ENCODE assay signal across 17 cellular contexts in the genomic region with DNA sequence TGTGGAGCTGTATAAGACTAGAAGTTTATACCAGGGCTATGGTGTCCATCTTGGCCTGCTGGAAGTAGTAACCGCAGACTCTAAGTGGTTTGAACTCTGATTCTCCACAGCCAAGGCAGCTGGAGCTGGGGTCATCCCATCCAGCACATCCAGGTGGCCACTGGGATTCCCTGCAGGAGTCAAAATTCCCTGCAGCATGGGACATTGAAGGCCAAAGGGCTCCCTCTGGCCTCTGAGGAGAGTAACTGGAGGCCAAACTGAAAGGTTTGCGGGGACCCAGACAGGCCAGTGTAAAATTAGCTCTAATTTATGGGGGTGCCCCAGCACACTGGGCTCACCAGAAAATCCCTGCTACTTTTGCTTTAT. TPM values are rescaled to one million over a fixed set of nuclear protein-coding genes. Genes with fewer than 3 reads are reported as not detected.
DNase-seq lines count a peak whose midpoint lies in the region; TF ChIP-seq lines count a peak whose summit lies in the region.
"Had no signal": no experiment of that assay in that cellular context is flagged by ENCODE, and none has a peak within 500 bp of the region (broad histone marks: within the 10 kb centered on the region; RNA-seq: fewer than 3 reads in every experiment).

No MANE protein-coding gene starts in this region.

- H3T11ph ChIP-seq in H9 (ENCODE audit: low read length), result no peak overlapping the region

- H3K23me2 ChIP-seq in H9 (ENCODE audit: insufficient read length, low read depth, low read length, poor library complexity, severe bottlenecking), result no peaks in the 10 kb centered on the region

- H2BK12ac ChIP-seq in H9 (ENCODE audit: insufficient read length, low read depth, low read length), result no peak overlapping the region

- no peak overlapping the region for H3K9ac ChIP-seq in H9 (ENCODE audit: extremely low read depth, insufficient read length, low read length)
- H3K9ac ChIP-seq: BLaER1, KMS-11 had no signal

- H3K27ac Mint-ChIP-seq in H9, result no peak overlapping the region
- H3K27ac Mint-ChIP-seq: CD8-positive, alpha-beta T cell had no signal

- no CpG with 5 or more reads among the region's 2 CpGs for WGBS in H9 (ENCODE audit: extremely low coverage, insufficient read length, low lambda C conversion rate)

- peak; percentile 22; the same call in 1 of the 2 replicates for TF ChIP-seq CTCF in AG10803 (conservative IDR thresholded peaks at IDR 0.05; ENCODE audit: low read length)
- TF ChIP-seq CTCF in H9 (conservative IDR thresholded peaks at IDR 0.05), result no peak
- TF ChIP-seq CTCF in WERI-Rb-1 (IDR thresholded peaks at IDR 0.05; ENCODE audit: low read depth, low read length), result 0 out of 2 replicates have a peak, but pooled peaks have one; percentile 9

- H3K4me1 Mint-ChIP-seq in H9, result 0 out of 4 replicates have a peak, but pooled peaks cover 0 to 2% of the 10 kb centered on the region in 2 experiments

- H2BK20ac ChIP-seq in H9 (ENCODE audit: low read depth, low read length, poor library complexity, severe bottlenecking), result no peak overlapping the region

- no peak overlapping the region for H2AK5ac ChIP-seq in H9 (ENCODE audit: insufficient read length, low read length)

- no peak overlapping the region for H3K4ac ChIP-seq in H9 (ENCODE audit: low read depth, low read length)

- H3K4me3 ChIP-seq in AG10803 (ENCODE audit: low read length), result no peak overlapping the region
- H3K4me3 ChIP-seq in WERI-Rb-1 (ENCODE audit: low read depth, low read length), result no peak overlapping the region
- H3K4me3 ChIP-seq: A549, BLaER1, MG63 had no signal

- no peak overlapping the region for H3K23ac ChIP-seq in H9 (ENCODE audit: insufficient read length, low read depth, low read length)

- H3K27ac ChIP-seq in H9 (ENCODE audit: insufficient read length, low read depth, low read length), result no peak overlapping the region
- no peak overlapping the region for H3K27ac ChIP-seq in WERI-Rb-1
- H3K27ac ChIP-seq: A549, BLaER1, KMS-11 had no signal

- no peak overlapping the region for H2AFZ ChIP-seq in H9 (ENCODE audit: low read length)

- H3K27me3 Mint-ChIP-seq in H9 (ENCODE audit: low read depth), result peaks cover 3% of the 10 kb centered on the region

- no peak overlapping the region for H3K56ac ChIP-seq in H9 (ENCODE audit: insufficient read length, low read depth, low read length)

- no peaks in the 10 kb centered on the region for H4K20me1 ChIP-seq in H9 (ENCODE audit: control insufficient read depth, insufficient read depth, insufficient read length)
- H4K20me1 ChIP-seq: BLaER1 had no signal

- no peak overlapping the region for H3K14ac ChIP-seq in H9 (ENCODE audit: insufficient read depth, low read length)

- H3K36me3 Mint-ChIP-seq in H9 (ENCODE audit: insufficient read depth in 1 of 3, low read depth in 3 of 3), result peaks cover 0 to 5% (median 0%) of the 10 kb centered on the region in 3 experiments; a peak in 3 of 7 replicates
- H3K36me3 Mint-ChIP-seq: CD8-positive, alpha-beta T cell had no signal

- no peak overlapping the region for H2BK120ac ChIP-seq in H9 (ENCODE audit: low read depth, low read length, poor library complexity, severe bottlenecking)

- peaks cover 12 to 16% of the 10 kb centered on the region in 2 experiments for H3K9me3 Mint-ChIP-seq in H9
- H3K9me3 Mint-ChIP-seq: CD8-positive, alpha-beta T cell had no signal

- no peaks in the 10 kb centered on the region for H3K27me3 ChIP-seq in H9 (ENCODE audit: insufficient read depth, low read length)
- no peaks in the 10 kb centered on the region for H3K27me3 ChIP-seq in WERI-Rb-1 (ENCODE audit: insufficient read depth, low read depth, severe bottlenecking)
- H3K27me3 ChIP-seq: BLaER1, MG63 had no signal

- H2BK5ac ChIP-seq in H9 (ENCODE audit: insufficient read length, low read length), result no peak overlapping the region

- no peaks in the 10 kb centered on the region for H3K79me2 ChIP-seq in H9 (ENCODE audit: insufficient read depth, low read length)

- H3K18ac ChIP-seq in H9 (ENCODE audit: insufficient read length, low read depth, low read length), result no peak overlapping the region

- no peak overlapping the region for H4K5ac ChIP-seq in H9 (ENCODE audit: insufficient read length, low read depth, low read length)

- H3K9me3 ChIP-seq in H9 (ENCODE audit: control insufficient read depth, low read depth, low read length) (no peaks in the 10 kb centered on the region), WERI-Rb-1 (ENCODE audit: severe bottlenecking) (no peaks in the 10 kb centered on the region)
- H3K9me3 ChIP-seq: MG63 had no signal

- no peaks in the 10 kb centered on the region for H3K36me3 ChIP-seq in WERI-Rb-1
- H3K36me3 ChIP-seq: BLaER1, MG63 had no signal

- no peak overlapping the region for H4K91ac ChIP-seq in H9 (ENCODE audit: insufficient read length, low read depth, low read length)

- H3K4me3 Mint-ChIP-seq in H9, result no peak overlapping the region
- H3K4me3 Mint-ChIP-seq: CD8-positive, alpha-beta T cell had no signal

- H3K79me1 ChIP-seq in H9 (ENCODE audit: insufficient read depth, low read depth, low read length, poor library complexity, severe bottlenecking), result no peaks in the 10 kb centered on the region

- H4K8ac ChIP-seq in H9 (replicated peaks; ENCODE audit: insufficient read length, low read depth, low read length), result no peak overlapping the region

- H2BK15ac ChIP-seq in H9 (ENCODE audit: low read depth, low read length), result no peak overlapping the region

- DNase-seq in AG10803 (ENCODE audit: low read depth) (no peak), H9 (peak; percentile 55), WERI-Rb-1 (no peak), myocyte (ENCODE audit: low read depth) (peak; percentile 26), D341Med (ENCODE audit: low spot score) (no peak), SW 1271 (lab: John Stamatoyannopoulos, UW) (no peak)
- no peak for DNase-seq in activated effector memory CD4-positive, alpha-beta T cell treated with Interleukin-2 at 50 U/mL for 16 hours
- DNase-seq: Calu3; MG63; NCI-H1092; NCI-H2081 treated with DMSO at 0.1 percent for 48 hours; NK-92 treated with Interleukin-12 subunit alpha and Interleukin-12 subunit beta, amount 100 ng/mL, for 24 hours; Right ventricle myocardium superior had no signal

- H3K4me1 ChIP-seq in H9 (ENCODE audit: insufficient read depth, low read length), result no peaks in the 10 kb centered on the region
- H3K4me1 ChIP-seq: A549, BLaER1 had no signal

- no peak overlapping the region for H3K4me2 ChIP-seq in H9 (ENCODE audit: insufficient read depth, insufficient read length, low read length)
- H3K4me2 ChIP-seq: A549, BLaER1, KMS-11 had no signal

RNA-seq across cellular contexts. Expression of a gene that starts 12.2 kb away (rescaled TPM):
- total RNA-seq in H9 (2021) (4.7 and 5.9 TPM in 2 replicates), myocyte (23.3 and 25.8 TPM in 2 replicates)
- polyA plus RNA-seq in myocyte (2012), result 8.9 TPM

RNA-seq across cellular contexts. Expression of a gene that starts 47.7 kb away (rescaled TPM):
- total RNA-seq in H9 (2021), result 26.6 and 28.4 TPM in 2 replicates
- total RNA-seq in myocyte, result 17.4 and 22.7 TPM in 2 replicates
- polyA plus RNA-seq in myocyte (2012), result 7.8 TPM

Comparison
In these comparisons a context has a peak if more than half of its experiments do, and no peak if none do; other contexts are left out.
1. DNase-seq: peak in H9 (single experiment) and myocyte (single experiment); none in AG10803 (single experiment), WERI-Rb-1 (single experiment), activated effector memory CD4-positive, alpha-beta T cell treated with Interleukin-2 at 50 U/mL for 16 hours (single experiment), D341Med (single experiment) and SW 1271 (0 of 2).